In the genomic region with DNA sequence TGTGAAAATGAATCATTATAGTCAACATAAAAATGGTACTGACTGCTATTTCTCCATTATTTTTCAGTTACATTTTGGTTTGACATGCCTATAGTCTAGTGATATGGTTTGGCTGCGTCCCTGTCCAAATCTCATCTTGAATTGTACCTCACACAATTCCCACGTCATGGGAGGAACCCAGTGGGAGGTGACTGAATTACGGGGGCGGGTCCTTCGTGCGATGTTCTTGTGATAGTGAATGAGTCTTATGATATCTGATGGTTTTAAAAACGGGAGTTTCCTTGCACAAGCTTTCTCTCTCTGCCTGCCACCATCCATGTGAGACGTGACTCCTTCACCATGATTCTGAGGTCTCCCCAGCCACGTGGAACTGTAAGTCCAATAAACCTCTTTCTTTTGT, we compare ENCODE assay signal across 22 cellular contexts.
"Had no signal": no experiment of that assay in that cellular context is flagged by ENCODE, and none has a peak within 500 bp of the region (broad histone marks: within the 10 kb centered on the region; RNA-seq: fewer than 3 reads in every experiment).

No MANE protein-coding gene starts in this region.

- H3K27ac ChIP-seq: coronary artery, dorsolateral prefrontal cortex, esophagus muscularis mucosa, foreskin keratinocyte, gastroesophageal sphincter, heart left ventricle, hepatocyte, left lung, lower lobe of right lung had no signal

- H3K4me2 ChIP-seq: hepatocyte had no signal

- ATAC-seq: foreskin keratinocyte; gastroesophageal sphincter; heart left ventricle; left cardiac atrium; left lung; left ventricle myocardium superior; lower lobe of right lung; naive thymus-derived CD4-positive, alpha-beta T cell had no signal

- DNase-seq: dermis blood vessel endothelial cell; effector CD4-positive, alpha-beta T cell; effector memory CD4-positive, alpha-beta T cell; foreskin keratinocyte; heart left ventricle; immature natural killer cell; left cardiac atrium; left lung; left ventricle myocardium superior; lower lobe of right lung; mesenchymal stem cell; midbrain; naive thymus-derived CD4-positive, alpha-beta T cell had no signal

- H3K4me3 ChIP-seq: coronary artery, esophagus muscularis mucosa, gastroesophageal sphincter, heart left ventricle, hepatocyte, left lung, lower lobe of right lung had no signal

- H3K4me3 Mint-ChIP-seq: immature natural killer cell; naive thymus-derived CD4-positive, alpha-beta T cell had no signal

- H3K4me1 Mint-ChIP-seq: immature natural killer cell had no signal

- H3K4me1 ChIP-seq: foreskin keratinocyte, lower lobe of right lung had no signal

- H2AFZ ChIP-seq: hepatocyte had no signal

- H3K27me3 ChIP-seq: dorsolateral prefrontal cortex, esophagus muscularis mucosa, foreskin keratinocyte, gastroesophageal sphincter, heart left ventricle, hepatocyte, left lung had no signal

- H3K27ac Mint-ChIP-seq: immature natural killer cell; naive thymus-derived CD4-positive, alpha-beta T cell had no signal

- FAIRE-seq: colon, endothelial cell of umbilical vein, frontal cortex, keratinocyte had no signal
